9 cellular contexts compared by ENCODE assay signal in genomic region chr6:28802417-28803336, GRCh38.
DNase-seq lines count a peak whose midpoint lies in the region; ATAC-seq and TF ChIP-seq lines count a peak whose summit lies in the region.
"Had no signal": no experiment of that assay in that cellular context is flagged by ENCODE, and none has a peak within 500 bp of the region (broad histone marks: within the 10 kb centered on the region; RNA-seq: fewer than 3 reads in every experiment).

No MANE protein-coding gene starts in this region.

- peak overlapping the region; percentile 63 for H3K27ac Mint-ChIP-seq in activated naive CD4-positive, alpha-beta T cell treated with anti-CD3 and anti-CD28 coated beads, Interleukin-2, amount 50 U/mL, for 24 hours
- H3K27ac Mint-ChIP-seq in brain, result no peak overlapping the region
- peak overlapping the region; percentile 73 for H3K27ac Mint-ChIP-seq in stimulated activated effector memory CD8-positive, alpha-beta T cell treated with anti-CD3 and anti-CD28 coated beads, Interleukin-12 subunit alpha, Interleukin-12 subunit beta, amount 100 ng/mL, for 72 hours
- H3K27ac Mint-ChIP-seq in type B pancreatic cell, result no peak overlapping the region

- no peak overlapping the region for H3K4me3 Mint-ChIP-seq in activated naive CD4-positive, alpha-beta T cell treated with anti-CD3 and anti-CD28 coated beads, Interleukin-2, amount 50 U/mL, for 24 hours
- H3K4me3 Mint-ChIP-seq in brain (peak overlapping the region in 4 of 5 experiments; percentile 24 to 71 (median 40)), type B pancreatic cell (no peak overlapping the region)
- H3K4me3 Mint-ChIP-seq in stimulated activated effector memory CD8-positive, alpha-beta T cell treated with anti-CD3 and anti-CD28 coated beads, Interleukin-12 subunit alpha, Interleukin-12 subunit beta, amount 100 ng/mL, for 72 hours, result no peak overlapping the region

- no peak for TF ChIP-seq CTCF in NB4 (IDR thresholded peaks at IDR 0.05; ENCODE audit: low read depth, low read length)
- no peak for TF ChIP-seq CTCF in brain (conservative IDR thresholded peaks at IDR 0.05)
- TF ChIP-seq CTCF in type B pancreatic cell (conservative IDR thresholded peaks at IDR 0.05), result no peak

- H3K36me3 Mint-ChIP-seq in activated naive CD4-positive, alpha-beta T cell treated with anti-CD3 and anti-CD28 coated beads, Interleukin-2, amount 50 U/mL, for 24 hours, result peaks cover 4% of the 10 kb centered on the region
- H3K36me3 Mint-ChIP-seq in brain, result no peaks in the 10 kb centered on the region
- peaks cover 7% of the 10 kb centered on the region for H3K36me3 Mint-ChIP-seq in stimulated activated effector memory CD8-positive, alpha-beta T cell treated with anti-CD3 and anti-CD28 coated beads, Interleukin-12 subunit alpha, Interleukin-12 subunit beta, amount 100 ng/mL, for 72 hours
- no peaks in the 10 kb centered on the region for H3K36me3 Mint-ChIP-seq in type B pancreatic cell

- TF ChIP-seq POLR2A in NB4 (IDR thresholded peaks at IDR 0.05; ENCODE audit: extremely low read depth, insufficient read length), result no peak

- H3K27me3 Mint-ChIP-seq in activated naive CD4-positive, alpha-beta T cell treated with anti-CD3 and anti-CD28 coated beads, Interleukin-2, amount 50 U/mL, for 24 hours, result peaks cover 62% of the 10 kb centered on the region
- H3K27me3 Mint-ChIP-seq in brain, result peaks cover 91% of the 10 kb centered on the region
- H3K27me3 Mint-ChIP-seq in type B pancreatic cell, result peaks cover 84% of the 10 kb centered on the region

- peak; percentile 53 for ATAC-seq in stimulated activated effector memory CD8-positive, alpha-beta T cell treated with anti-CD3 and anti-CD28 coated beads, Interleukin-12 subunit alpha, Interleukin-12 subunit beta, amount 100 ng/mL, for 72 hours
- ATAC-seq in HG03280 (IDR thresholded peaks at IDR 0.05; ENCODE audit: unreplicated experiment), result no peak

- no peak for DNase-seq in activated naive CD4-positive, alpha-beta T cell (lab: John Stamatoyannopoulos, UW)
- DNase-seq in NB4 (ENCODE audit: low read depth), result peak; percentile 90
- no peak for DNase-seq in stimulated activated effector memory CD8-positive, alpha-beta T cell treated with anti-CD3 and anti-CD28 coated beads, Interleukin-12 subunit alpha, Interleukin-12 subunit beta, amount 100 ng/mL, for 72 hours (ENCODE audit: low spot score in 2 of 2)
- DNase-seq in pons (ENCODE audit: low spot score), result no peak
- no peak for DNase-seq in type B pancreatic cell (ENCODE audit: extremely low spot score, unreplicated experiment)
- DNase-seq: activated naive CD4-positive, alpha-beta T cell treated with Interleukin-2 at 50 U/mL for 16 hours had no signal

- H3K4me1 Mint-ChIP-seq in activated naive CD4-positive, alpha-beta T cell treated with anti-CD3 and anti-CD28 coated beads, Interleukin-2, amount 50 U/mL, for 24 hours, result no peaks in the 10 kb centered on the region
- H3K4me1 Mint-ChIP-seq in brain (peaks cover 6% of the 10 kb centered on the region), type B pancreatic cell (ENCODE audit: unreplicated experiment) (no peaks in the 10 kb centered on the region)
- peaks cover 5% of the 10 kb centered on the region for H3K4me1 Mint-ChIP-seq in stimulated activated effector memory CD8-positive, alpha-beta T cell treated with anti-CD3 and anti-CD28 coated beads, Interleukin-12 subunit alpha, Interleukin-12 subunit beta, amount 100 ng/mL, for 72 hours

- peaks cover 6% of the 10 kb centered on the region for H3K9me3 Mint-ChIP-seq in activated naive CD4-positive, alpha-beta T cell treated with anti-CD3 and anti-CD28 coated beads, Interleukin-2, amount 50 U/mL, for 24 hours
- peaks cover 0 to 4% (median 1%) of the 10 kb centered on the region in 5 experiments for H3K9me3 Mint-ChIP-seq in brain
- no peaks in the 10 kb centered on the region for H3K9me3 Mint-ChIP-seq in stimulated activated effector memory CD8-positive, alpha-beta T cell treated with anti-CD3 and anti-CD28 coated beads, Interleukin-12 subunit alpha, Interleukin-12 subunit beta, amount 100 ng/mL, for 72 hours
- no peaks in the 10 kb centered on the region for H3K9me3 Mint-ChIP-seq in type B pancreatic cell

- H3K4me3 ChIP-seq in NB4 (ENCODE audit: low read depth, low read length), result peak overlapping the region; percentile 70

Comparison
In these comparisons a context has a peak if more than half of its experiments do, and no peak if none do; other contexts are left out.
1. H3K27ac Mint-ChIP-seq: peak in activated naive CD4-positive, alpha-beta T cell treated with anti-CD3 and anti-CD28 coated beads, Interleukin-2, amount 50 U/mL, for 24 hours (single experiment) and stimulated activated effector memory CD8-positive, alpha-beta T cell treated with anti-CD3 and anti-CD28 coated beads, Interleukin-12 subunit alpha, Interleukin-12 subunit beta, amount 100 ng/mL, for 72 hours (single experiment); none in brain (0 of 5) and type B pancreatic cell (single experiment).
2. H3K4me3 Mint-ChIP-seq: peak in brain (4 of 5); none in activated naive CD4-positive, alpha-beta T cell treated with anti-CD3 and anti-CD28 coated beads, Interleukin-2, amount 50 U/mL, for 24 hours (single experiment), stimulated activated effector memory CD8-positive, alpha-beta T cell treated with anti-CD3 and anti-CD28 coated beads, Interleukin-12 subunit alpha, Interleukin-12 subunit beta, amount 100 ng/mL, for 72 hours (single experiment) and type B pancreatic cell (single experiment).